ENCODE assay signal across 15 cellular contexts in the genomic region with DNA sequence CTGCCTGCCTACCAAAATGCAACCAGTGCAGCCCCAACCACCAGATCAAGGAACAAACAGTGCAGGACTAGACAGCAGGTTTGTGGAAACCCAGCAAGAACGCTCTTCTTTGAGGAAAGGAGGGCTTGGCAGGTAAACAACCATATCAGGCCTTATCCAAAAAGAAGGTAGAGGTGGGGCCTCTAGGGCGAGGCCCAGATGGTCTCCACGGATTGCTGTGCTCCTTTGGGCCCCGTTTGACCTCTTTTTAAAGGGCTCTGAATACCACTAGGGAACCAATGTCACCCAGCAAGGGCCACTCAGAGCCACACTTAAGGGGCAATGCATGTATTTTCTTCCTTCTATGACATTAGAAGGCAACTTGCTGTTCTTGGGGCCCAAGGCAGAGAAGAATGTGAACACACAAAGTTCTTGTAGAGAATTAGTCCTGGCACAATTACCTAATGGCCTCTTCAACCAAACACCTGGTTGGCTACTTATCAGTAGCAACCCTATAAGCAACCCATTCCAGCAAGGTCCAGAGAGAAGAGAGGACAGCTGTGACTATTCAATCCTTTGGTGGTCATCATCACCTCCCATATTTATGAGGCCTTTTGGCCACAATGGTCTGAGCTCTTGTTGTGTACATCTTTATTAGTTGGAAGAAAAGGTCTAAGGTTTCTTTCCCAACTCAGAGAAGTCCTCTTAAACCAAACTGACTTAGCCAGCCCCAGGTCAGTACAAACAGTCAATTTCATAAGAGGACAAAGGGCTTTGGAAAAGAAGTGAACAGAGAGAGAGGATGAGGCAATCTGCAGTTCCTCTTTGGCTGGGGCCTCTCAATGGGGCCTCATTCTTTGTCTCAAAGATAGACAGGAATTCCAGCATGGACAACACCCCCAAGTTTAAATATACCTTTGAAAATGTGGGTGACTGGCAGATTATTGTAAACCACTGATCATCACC. TPM values are rescaled to one million over a fixed set of nuclear protein-coding genes. Genes with fewer than 3 reads are reported as not detected.
A peak's percentile ranks its signal among the peaks of the same experiment; 100 is the strongest.
DNase-seq lines count a peak whose midpoint lies in the region; ATAC-seq and TF ChIP-seq lines count a peak whose summit lies in the region.
"Had no signal": no experiment of that assay in that cellular context is flagged by ENCODE, and none has a peak within 500 bp of the region (broad histone marks: within the 10 kb centered on the region; RNA-seq: fewer than 3 reads in every experiment).

No MANE protein-coding gene starts in this region.

- no peaks in the 10 kb centered on the region for H3K36me3 ChIP-seq in mucosa of descending colon (ENCODE audit: low read depth)
- H3K36me3 ChIP-seq in ascending aorta: no peaks in the 10 kb centered on the region
- H3K36me3 ChIP-seq in mesendoderm (ENCODE audit: control insufficient read depth, insufficient read depth, low read length): no peaks in the 10 kb centered on the region
- H3K36me3 ChIP-seq: tibial nerve had no signal

- H3K4me1 ChIP-seq in mucosa of descending colon (ENCODE audit: low read depth): peaks cover 7% of the 10 kb centered on the region
- peaks cover 0 to 17% of the 10 kb centered on the region in 2 donors for H3K4me1 ChIP-seq in ascending aorta
- H3K4me1 ChIP-seq in mesendoderm (ENCODE audit: control insufficient read depth, low read depth, low read length): no peaks in the 10 kb centered on the region

- H3K23ac ChIP-seq in mesendoderm (ENCODE audit: low read length): no peak overlapping the region

- H3K4me2 ChIP-seq in mesendoderm (ENCODE audit: low read length): no peak overlapping the region
- H3K4me2 ChIP-seq: smooth muscle cell had no signal

- ATAC-seq in esophagus mucosa (peak; percentile 18), mucosa of descending colon (peak; percentile 69), omental fat pad (ENCODE audit: low FRiP score) (no peak)
- ATAC-seq: activated CD4-positive, CD25-positive, alpha-beta regulatory T cell treated with anti-CD3 and anti-CD28 coated beads, Interleukin-2, amount 50 U/mL, for 24 hours had no signal

- H4K8ac ChIP-seq in mesendoderm (ENCODE audit: low read depth, low read length): no peak overlapping the region

- no peak overlapping the region for H2AK5ac ChIP-seq in mesendoderm (ENCODE audit: low read length)

- no peak overlapping the region for H3K56ac ChIP-seq in mesendoderm (ENCODE audit: low read length)

- H3K9me3 ChIP-seq in mucosa of descending colon (no peaks in the 10 kb centered on the region), ascending aorta (no peaks in the 10 kb centered on the region)
- H3K9me3 ChIP-seq: tibial nerve had no signal

- H3K9ac ChIP-seq in mesendoderm (ENCODE audit: low read length): no peak overlapping the region

- DNase-seq in AML-193 (lab: John Stamatoyannopoulos, UW): peak; percentile 98
- peak; percentile 82 for DNase-seq in NOMO-1 treated with dmso at 0.1 percent for 144 hours (lab: John Stamatoyannopoulos, UW; ENCODE audit: unreplicated experiment)
- DNase-seq in mucosa of descending colon: no peak
- DNase-seq in ascending aorta (ENCODE audit: low spot score in 2 of 2): no peak
- DNase-seq in omental fat pad (ENCODE audit: low spot score): no peak
- no peak for DNase-seq in activated CD8-positive, alpha-beta memory T cell treated with anti-CD3 and anti-CD28 coated beads for 24 hours
- DNase-seq in mesendoderm: no peak
- DNase-seq: anterior cingulate cortex, DMS53, NCI-H1105, NCI-H510A treated with DMSO at 0.1 percent for 48 hours had no signal

- no peaks in the 10 kb centered on the region for H3K79me2 ChIP-seq in mesendoderm (ENCODE audit: control insufficient read depth, insufficient read depth, low read length)

- no peak overlapping the region for H3K18ac ChIP-seq in mesendoderm (ENCODE audit: low read length)

- H2BK5ac ChIP-seq in mesendoderm (ENCODE audit: low read length): no peak overlapping the region

- no peaks in the 10 kb centered on the region for H3K79me1 ChIP-seq in mesendoderm (ENCODE audit: low read length)

- H3K27me3 ChIP-seq in ascending aorta: no peaks in the 10 kb centered on the region
- no peaks in the 10 kb centered on the region for H3K27me3 ChIP-seq in mesendoderm (ENCODE audit: insufficient read depth, low read length, poor library complexity)
- H3K27me3 ChIP-seq: tibial nerve had no signal

- H3K4me3 ChIP-seq in mucosa of descending colon (no peak overlapping the region), ascending aorta (no peak overlapping the region), mesendoderm (ENCODE audit: low read length) (no peak overlapping the region)
- H3K4me3 ChIP-seq: smooth muscle cell, tibial nerve had no signal

- no peak for TF ChIP-seq CTCF in mucosa of descending colon (IDR thresholded peaks at IDR 0.05)
- TF ChIP-seq CTCF in ascending aorta (IDR thresholded peaks at IDR 0.05): no peak
- no peak for TF ChIP-seq CTCF in omental fat pad (IDR thresholded peaks at IDR 0.05)

- H3K27ac ChIP-seq in ascending aorta: no peak overlapping the region
- no peak overlapping the region for H3K27ac ChIP-seq in mesendoderm (ENCODE audit: low read depth, low read length)

- WGBS in mesendoderm (ENCODE audit: extremely low coverage, insufficient coverage, low lambda C conversion rate): no CpG with 5 or more reads among the region's 4 CpGs

- no peak overlapping the region for H2BK15ac ChIP-seq in mesendoderm (replicated peaks; ENCODE audit: low read depth)

- H3K4ac ChIP-seq in mesendoderm (ENCODE audit: low read depth, low read length): no peak overlapping the region

- H2BK120ac ChIP-seq in mesendoderm (ENCODE audit: low read depth, low read length): no peak overlapping the region

- H4K5ac ChIP-seq in mesendoderm (ENCODE audit: low read length): no peak overlapping the region

- intact Hi-C loops in mucosa of descending colon (cut with DNase I, micrococcal nuclease): no loop called here
- intact Hi-C loops in ascending aorta (cut with DNase I): no loop called here

RNA-seq across cellular contexts. Expression of a gene that starts 36.0 kb away (rescaled TPM):
- 70.2 TPM for total RNA-seq in esophagus mucosa
- 100 to 1,000 TPM; 133 to 217 (median 214) TPM for total RNA-seq in mucosa of descending colon
- total RNA-seq in ascending aorta: 171 TPM
- 100 to 1,000 TPM in 1 of 4 donors, 10 to 100 TPM in 3; 72.4 to 128 (median 76.7) TPM for total RNA-seq in omental fat pad
- polyA plus RNA-seq in mesendoderm (2013, experiment 1 of 2): 14.0 TPM
- 14.0 TPM for polyA plus RNA-seq in mesendoderm (2013, experiment 2 of 2)

Comparison
In these comparisons a context has a peak if more than half of its experiments do, and no peak if none do; other contexts are left out.
1. DNase-seq: peak in AML-193 (2 of 2) and NOMO-1 treated with dmso at 0.1 percent for 144 hours (single experiment); none in mucosa of descending colon (0 of 3), ascending aorta (0 of 2), omental fat pad (single experiment), activated CD8-positive, alpha-beta memory T cell treated with anti-CD3 and anti-CD28 coated beads for 24 hours (single experiment) and mesendoderm (single experiment).